ENCODE assay signal across 21 cellular contexts in genomic region chr20:49942942-49943341, GRCh38.
"Had no signal": no experiment of that assay in that cellular context is flagged by ENCODE, and none has a peak within 500 bp of the region (broad histone marks: within the 10 kb centered on the region; RNA-seq: fewer than 3 reads in every experiment).

No MANE protein-coding gene starts in this region.

- DNase-seq: Karpas-422, KG1, MG63, NCI-H1092, NCI-H1105 treated with DMSO at 0.1 percent for 48 hours, NCI-H1417 treated with DMSO at 0.1 percent for 48 hours, NCI-H146, NCI-H1694 treated with DMSO at 0.1 percent for 48 hours, NCI-H1930, NCI-H2081, NCI-H2107, NCI-H226, NCI-H446, NCI-H510A, NCI-H524 treated with DMSO at 0.1 percent for 48 hours, NCI-H69, NCI-H774, RPMI8226, SHP77, SK-N-SH had no signal

- H3K4me2 ChIP-seq: SK-N-SH had no signal

- H3K9me3 ChIP-seq: MG63, SK-N-SH had no signal

- FAIRE-seq: RCC 7860 had no signal

- H3K27me3 ChIP-seq: MG63 had no signal

- H3K4me3 ChIP-seq: MG63 had no signal

- H3K9ac ChIP-seq: SK-N-SH had no signal
